Comparison of ENCODE assay signal across 27 cellular contexts in the genomic region with DNA sequence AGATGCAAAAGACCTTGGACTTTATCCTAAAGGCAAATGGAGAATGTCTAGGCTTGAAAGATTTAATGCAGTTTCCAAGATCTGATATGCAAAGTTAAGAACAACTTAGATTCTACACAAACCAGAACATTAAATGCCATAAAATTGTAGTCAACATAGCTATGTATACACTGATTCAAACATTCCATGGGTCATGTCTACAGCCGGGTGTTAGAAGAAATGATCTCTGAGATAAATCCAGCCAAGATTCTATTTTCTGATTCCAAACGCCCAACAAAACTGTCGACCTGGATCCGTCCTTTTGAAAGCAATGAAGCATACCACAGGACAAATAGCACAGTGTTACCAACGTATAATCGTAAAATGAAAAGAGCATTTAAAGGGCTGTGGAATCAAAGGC.
"Had no signal": no experiment of that assay in that cellular context is flagged by ENCODE, and none has a peak within 500 bp of the region (broad histone marks: within the 10 kb centered on the region; RNA-seq: fewer than 3 reads in every experiment).

No MANE protein-coding gene starts in this region.

- DNase-seq: activated CD4-positive, alpha-beta T cell treated with anti-CD3 and anti-CD28 coated beads for 1 hour; activated CD4-positive, alpha-beta T cell treated with anti-CD3 and anti-CD28 coated beads, Interleukin-2, amount 10 ng/mL, durations not matched to agents 7 days and 5 days; activated CD8-positive, alpha-beta T cell treated with anti-CD3 and anti-CD28 coated beads for 36 hours; activated T-cell treated with anti-CD3 and anti-CD28 coated beads, Interleukin-2, amount 50 U/mL, for 48 hours; anterior cingulate cortex; effector CD8-positive, alpha-beta T cell; esophagus squamous epithelium; foreskin melanocyte; heart right ventricle; islet precursor cell; mammary epithelial cell; posterior cingulate gyrus; stimulated activated CD4-positive, alpha-beta T cell treated with anti-CD3 and anti-CD28 coated beads, Interleukin-12 subunit alpha, Interleukin-12 subunit beta, amount 100 ng/mL, for 4 hours; stimulated activated CD4-positive, alpha-beta T cell treated with anti-CD3 and anti-CD28 coated beads, Interleukin-4, amount 100 ng/mL, for 1 hour; stimulated activated naive CD8-positive, alpha-beta T cell treated with anti-CD3 and anti-CD28 coated beads, Interleukin-15, Interleukin-2, amounts not matched to agents 100 U/mL and 50 U/mL, for 24 hours; T-helper 2 cell; testis; transverse colon; uterus had no signal

- H3K27ac ChIP-seq: epithelial cell of prostate, esophagus squamous epithelium, heart right ventricle, skin epidermis, testis, uterus had no signal

- H3K4me3 ChIP-seq: esophagus squamous epithelium, heart right ventricle, skin epidermis, testis, transverse colon, uterus had no signal

- H3K36me3 ChIP-seq: esophagus squamous epithelium, heart right ventricle, transverse colon, uterus had no signal

- ATAC-seq: activated CD8-positive, alpha-beta T cell treated with anti-CD3 and anti-CD28 coated beads for 36 hours; heart right ventricle; sciatic nerve; stimulated activated naive CD8-positive, alpha-beta T cell treated with anti-CD3 and anti-CD28 coated beads, Interleukin-15, Interleukin-2, amounts not matched to agents 100 U/mL and 50 U/mL, for 24 hours; WTC11 had no signal

- H3K4me1 Mint-ChIP-seq: central memory CD8-positive, alpha-beta T cell had no signal

- H3K9me3 ChIP-seq: esophagus squamous epithelium, heart right ventricle, testis, transverse colon, uterus had no signal

- H3K36me3 Mint-ChIP-seq: activated naive CD8-positive, alpha-beta T cell; WTC11 had no signal

- H3K4me3 Mint-ChIP-seq: activated CD4-positive, alpha-beta T cell treated with anti-CD3 and anti-CD28 coated beads, Interleukin-2, amount 10 ng/mL, durations not matched to agents 7 days and 5 days; activated CD8-positive, alpha-beta T cell treated with anti-CD3 and anti-CD28 coated beads for 36 hours; activated naive CD8-positive, alpha-beta T cell; central memory CD8-positive, alpha-beta T cell; nephron; WTC11 had no signal

- H3K27me3 ChIP-seq: esophagus squamous epithelium, heart right ventricle, testis, transverse colon, uterus had no signal

- H3K9me3 Mint-ChIP-seq: activated CD4-positive, alpha-beta T cell treated with anti-CD3 and anti-CD28 coated beads, Interleukin-2, amount 10 ng/mL, durations not matched to agents 7 days and 5 days; activated CD8-positive, alpha-beta T cell treated with anti-CD3 and anti-CD28 coated beads for 36 hours; activated T-helper 2 cell treated with anti-CD3 and anti-CD28 coated beads, Interferon-gamma antibody, Interleukin-2, Interleukin-4, amounts not matched to agents 10 μg/mL and 5 μg/mL and 100 μg/mL, durations not matched to agents 14 hours and 24 hours and 36 hours; central memory CD8-positive, alpha-beta T cell; nephron; WTC11 had no signal

- H3K27ac Mint-ChIP-seq: activated CD4-positive, alpha-beta T cell treated with anti-CD3 and anti-CD28 coated beads, Interleukin-2, amount 10 ng/mL, durations not matched to agents 7 days and 5 days; activated CD8-positive, alpha-beta T cell treated with anti-CD3 and anti-CD28 coated beads for 36 hours; activated naive CD8-positive, alpha-beta T cell; activated T-helper 2 cell treated with anti-CD3 and anti-CD28 coated beads, Interferon-gamma antibody, Interleukin-2, Interleukin-4, amounts not matched to agents 10 μg/mL and 5 μg/mL and 100 μg/mL, durations not matched to agents 14 hours and 24 hours and 36 hours; WTC11 had no signal
